In genomic region chr1:27427329-27427728, GRCh38 we compare ENCODE assay signal across 1 cellular context.
TF ChIP-seq lines count a peak whose summit lies in the region.

No MANE protein-coding gene starts in this region.

TF ChIP-seq in K562, 482 proteins besides CTCF, POLR2A, EP300 and RAD21:
- TF ChIP-seq ZNF174 (CRISPR knock-in tag; IDR thresholded peaks at IDR 0.05) (no peak), ELK3 (CRISPR knock-in tag; IDR thresholded peaks at IDR 0.05) (no peak), SFPQ (IDR thresholded peaks at IDR 0.05; ENCODE audit: low read depth, low read length) (no peak), E2F3 (CRISPR knock-in tag; IDR thresholded peaks at IDR 0.05) (no peak), NFYB (IDR thresholded peaks at IDR 0.05; ENCODE audit: extremely low read depth, insufficient read length) (no peak), GMEB1 (CRISPR knock-in tag; IDR thresholded peaks at IDR 0.05) (no peak), THRB (CRISPR knock-in tag; conservative IDR thresholded peaks at IDR 0.05) (no peak), SMARCA4 (IDR thresholded peaks at IDR 0.05) (no peak)
